1 cellular context compared by ENCODE assay signal in the genomic region with DNA sequence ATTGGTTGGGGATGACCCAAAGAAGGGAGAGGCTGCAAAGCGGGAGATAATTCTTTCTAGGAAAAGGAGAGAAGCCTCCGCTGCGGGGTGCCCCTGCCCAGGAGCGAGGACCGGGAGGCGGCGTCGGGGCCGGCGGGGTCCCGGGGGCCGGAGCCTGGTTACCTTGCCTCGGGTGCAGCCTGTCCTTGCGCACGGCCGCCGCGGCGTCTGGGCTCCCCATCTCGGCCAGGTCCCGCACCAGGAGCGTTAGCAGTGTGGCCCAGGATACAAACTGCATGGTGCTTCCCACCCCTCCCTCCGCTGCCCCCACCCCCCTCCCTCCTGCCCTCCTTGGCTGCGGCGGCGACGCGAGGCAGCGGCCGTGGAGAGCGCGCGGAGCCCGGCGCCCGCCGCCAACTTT.
TF ChIP-seq lines count a peak whose summit lies in the region.

No MANE protein-coding gene starts in this region.

TF ChIP-seq in endothelial cell of umbilical vein, 7 proteins besides CTCF, POLR2A, EP300 and RAD21:
- no peak for TF ChIP-seq FOS (IDR thresholded peaks at IDR 0.05; ENCODE audit: borderline replicate concordance, insufficient read depth, low read length)
- no peak for TF ChIP-seq GATA2 (IDR thresholded peaks at IDR 0.05; ENCODE audit: insufficient read depth, insufficient read length, low read depth, low read length)
- TF ChIP-seq MYC (IDR thresholded peaks at IDR 0.05; ENCODE audit: low read depth, low read length) = no peak
- TF ChIP-seq EZH2 (IDR thresholded peaks at IDR 0.05; ENCODE audit: borderline replicate concordance, low read depth, low read length, severe bottlenecking) = no peak
- no peak for TF ChIP-seq JUN (IDR thresholded peaks at IDR 0.05; ENCODE audit: borderline replicate concordance, insufficient read depth, insufficient read length, low read depth)
- TF ChIP-seq, protein P1, sequence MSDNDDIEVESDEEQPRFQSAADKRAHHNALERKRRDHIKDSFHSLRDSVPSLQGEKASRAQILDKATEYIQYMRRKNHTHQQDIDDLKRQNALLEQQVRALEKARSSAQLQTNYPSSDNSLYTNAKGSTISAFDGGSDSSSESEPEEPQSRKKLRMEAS (IDR thresholded peaks at IDR 0.05; ENCODE audit: insufficient read depth, insufficient read length) = no peak
- TF ChIP-seq POLR2AphosphoS5 (IDR thresholded peaks at IDR 0.05; ENCODE audit: insufficient read depth, low read depth, low read length) = no peak
